In the genomic region with DNA sequence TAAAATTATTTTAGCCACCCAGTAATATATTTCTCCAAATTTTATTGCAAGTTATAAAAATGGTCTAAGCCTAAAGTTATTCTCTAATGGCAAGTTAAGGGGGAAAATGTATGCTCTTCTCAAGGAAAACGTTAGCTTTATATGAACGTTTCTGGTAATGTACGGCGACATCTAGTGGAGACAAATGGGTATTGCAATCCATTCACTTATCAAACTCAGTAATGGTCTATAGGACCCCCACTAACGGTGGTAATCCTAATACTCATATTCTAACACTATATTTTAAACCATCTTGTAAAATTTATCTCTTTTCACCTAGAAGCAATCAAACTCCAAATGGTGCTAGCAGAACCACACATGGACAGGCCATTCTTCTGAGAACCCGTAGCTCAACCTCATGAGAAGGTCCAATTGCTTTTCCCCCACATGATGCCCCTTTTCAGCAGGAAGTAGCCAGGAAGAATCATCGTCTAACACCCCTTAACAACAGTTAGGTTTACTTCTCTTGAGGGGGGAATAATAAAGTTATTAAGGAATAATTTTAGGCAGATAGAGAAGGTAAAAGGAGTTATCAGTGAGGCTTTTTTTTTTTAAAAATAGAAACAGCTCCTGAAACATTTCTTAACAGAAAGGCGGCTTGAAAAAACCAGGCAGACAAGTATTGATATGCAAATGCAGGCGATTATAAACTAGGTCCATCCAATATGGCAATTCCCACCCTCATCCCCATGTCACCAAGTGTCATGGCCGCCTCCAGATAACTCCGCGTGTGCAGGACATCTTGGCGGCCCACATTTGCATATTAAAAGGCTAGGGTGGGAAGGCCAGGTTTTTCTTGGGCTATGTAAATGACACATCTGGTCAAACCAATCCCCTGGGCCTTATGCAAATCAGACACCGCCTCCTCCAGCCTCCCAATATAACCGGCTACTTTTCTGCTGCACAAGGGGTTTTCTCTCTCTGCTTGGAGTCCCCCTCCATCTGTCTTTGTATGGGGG, we compare ENCODE assay signal across 8 cellular contexts. TPM values are rescaled to one million over a fixed set of nuclear protein-coding genes. Genes with fewer than 3 reads are reported as not detected.
DNase-seq lines count a peak whose midpoint lies in the region; ATAC-seq, FAIRE-seq and TF ChIP-seq lines count a peak whose summit lies in the region.

No MANE protein-coding gene starts in this region.

- H3K4me1 ChIP-seq in neuron (ENCODE audit: insufficient read depth, low read length), result peaks cover 3% of the 10 kb centered on the region

- no peaks in the 10 kb centered on the region for H3K27me3 Mint-ChIP-seq in endothelial cell (ENCODE audit: unreplicated experiment)

- DNase-seq in D721Med (ENCODE audit: insufficient read length, low spot score) (no peak), NCI-H82 (lab: John Stamatoyannopoulos, UW) (peak; percentile 63), endothelial cell (ENCODE audit: low spot score) (no peak)
- DNase-seq in stimulated activated CD8-positive, alpha-beta memory T cell treated with anti-CD3 and anti-CD28 coated beads, Interleukin-4, amount 100 ng/mL, for 48 hours, result no peak
- DNase-seq in stimulated activated CD4-positive, alpha-beta T cell treated with anti-CD3 and anti-CD28 coated beads, Interleukin-4, amount 100 ng/mL, for 4 hours, result no peak

- H3K9me3 Mint-ChIP-seq in endothelial cell (ENCODE audit: unreplicated experiment), result no peaks in the 10 kb centered on the region

- peak overlapping the region; percentile 3 for H2AFZ ChIP-seq in neuron (ENCODE audit: low read depth, low read length)

- H3K4me3 Mint-ChIP-seq in endothelial cell (ENCODE audit: unreplicated experiment), result no peak overlapping the region

- TF ChIP-seq CTCF in D721Med (IDR thresholded peaks at IDR 0.05; ENCODE audit: insufficient read depth, missing control alignments) (peak; percentile 59), endothelial cell (IDR thresholded peaks at IDR 0.05; ENCODE audit: unreplicated experiment) (peak; percentile 77)

- H3K4me3 ChIP-seq in neuron (ENCODE audit: low read length), result no peak overlapping the region

- H3K4me1 Mint-ChIP-seq in endothelial cell (ENCODE audit: unreplicated experiment), result no peaks in the 10 kb centered on the region

- ATAC-seq in GM18907 (IDR thresholded peaks at IDR 0.05; ENCODE audit: unreplicated experiment) (peak; percentile 64), GM19455 (IDR thresholded peaks at IDR 0.05; ENCODE audit: unreplicated experiment) (no peak)

- no peaks in the 10 kb centered on the region for H3K36me3 Mint-ChIP-seq in endothelial cell (ENCODE audit: low read depth, unreplicated experiment)

- H3K36me3 ChIP-seq in neuron (ENCODE audit: insufficient read depth, low read length), result no peaks in the 10 kb centered on the region

- H3K27ac Mint-ChIP-seq in endothelial cell (ENCODE audit: unreplicated experiment), result no peak overlapping the region

- no peaks in the 10 kb centered on the region for H3K9me3 ChIP-seq in neuron (ENCODE audit: low read length)

- no peak for FAIRE-seq in D721Med (lab: Jason Lieb, UNC)

- no peaks in the 10 kb centered on the region for H3K27me3 ChIP-seq in neuron (ENCODE audit: insufficient read depth, low read length)

RNA-seq across cellular contexts. Expression of a gene that starts 35.0 kb away (rescaled TPM):
- total RNA-seq in endothelial cell (ENCODE audit: unreplicated experiment), result 8.7 TPM
